Comparison of ENCODE assay signal across 1 cellular context in the genomic region with DNA sequence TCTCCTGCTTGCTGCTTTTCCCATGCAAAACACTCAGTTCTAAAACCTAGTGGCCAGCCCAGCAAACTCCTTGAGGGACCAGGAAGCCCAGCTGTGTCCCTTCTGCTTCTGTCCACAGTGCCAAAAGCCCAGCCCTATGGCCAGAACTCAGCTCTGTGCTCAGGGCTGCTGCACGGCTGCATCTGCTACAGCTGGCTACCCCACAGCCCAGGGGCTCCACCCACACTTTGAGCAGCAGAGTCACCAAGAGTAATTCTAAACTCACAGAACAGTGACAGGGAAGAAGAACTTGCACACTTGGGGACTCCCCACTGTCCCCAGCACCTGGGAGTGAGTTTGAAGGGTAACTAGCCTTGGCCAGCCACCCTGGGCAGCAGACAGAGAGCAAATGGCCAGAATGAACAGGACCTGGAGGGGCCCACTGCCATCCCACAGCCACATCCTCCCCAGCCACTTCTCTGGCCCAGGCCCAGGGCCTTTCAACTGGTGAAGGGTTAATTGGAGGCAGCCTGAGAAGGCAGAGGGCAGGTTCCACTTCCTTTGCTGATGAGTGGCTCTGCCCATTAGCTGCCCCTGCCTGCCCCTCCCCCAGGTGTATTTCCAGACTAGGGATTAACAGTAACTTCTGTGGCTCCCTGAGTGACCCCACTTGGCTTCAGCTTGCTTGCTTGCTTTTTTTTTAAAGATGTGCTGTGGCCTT.
TF ChIP-seq lines count a peak whose summit lies in the region.

No MANE protein-coding gene starts in this region.

TF ChIP-seq in SK-N-SH treated with all-trans-retinoic acid at 6 μM for 48 hours, 23 proteins besides CTCF, POLR2A, EP300 and RAD21 (continued from another document):
- TF ChIP-seq, protein P1, sequence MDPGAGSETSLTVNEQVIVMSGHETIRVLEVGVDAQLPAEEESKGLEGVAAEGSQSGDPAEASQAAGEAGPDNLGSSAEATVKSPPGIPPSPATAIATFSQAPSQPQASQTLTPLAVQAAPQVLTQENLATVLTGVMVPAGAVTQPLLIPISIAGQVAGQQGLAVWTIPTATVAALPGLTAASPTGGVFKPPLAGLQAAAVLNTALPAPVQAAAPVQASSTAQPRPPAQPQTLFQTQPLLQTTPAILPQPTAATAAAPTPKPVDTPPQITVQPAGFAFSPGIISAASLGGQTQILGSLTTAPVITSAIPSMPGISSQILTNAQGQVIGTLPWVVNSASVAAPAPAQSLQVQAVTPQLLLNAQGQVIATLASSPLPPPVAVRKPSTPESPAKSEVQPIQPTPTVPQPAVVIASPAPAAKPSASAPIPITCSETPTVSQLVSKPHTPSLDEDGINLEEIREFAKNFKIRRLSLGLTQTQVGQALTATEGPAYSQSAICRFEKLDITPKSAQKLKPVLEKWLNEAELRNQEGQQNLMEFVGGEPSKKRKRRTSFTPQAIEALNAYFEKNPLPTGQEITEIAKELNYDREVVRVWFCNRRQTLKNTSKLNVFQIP (CRISPR knock-in tag; IDR thresholded peaks at IDR 0.05; ENCODE audit: borderline replicate concordance, low read depth): no peak
TF ChIP-seq in SK-N-SH treated with all-trans-retinoic acid at 6 μM for 48 hours: peak in this region for 0.
